Comparison of ENCODE assay signal across 14 cellular contexts in genomic region chr1:158037008-158037875, GRCh38. TPM values are rescaled to one million over a fixed set of nuclear protein-coding genes. Genes with fewer than 3 reads are reported as not detected.
DNase-seq lines count a peak whose midpoint lies in the region; ATAC-seq and TF ChIP-seq lines count a peak whose summit lies in the region.
"Had no signal": no experiment of that assay in that cellular context is flagged by ENCODE, and none has a peak within 500 bp of the region (broad histone marks: within the 10 kb centered on the region; RNA-seq: fewer than 3 reads in every experiment).

No MANE protein-coding gene starts in this region.

- H3K14ac ChIP-seq in trophoblast cell (ENCODE audit: low read length), result peak overlapping the region; percentile 40

- H3K79me2 ChIP-seq in PC-9 (ENCODE audit: low read depth), result peaks cover 6% of the 10 kb centered on the region; the same call in 1 of the 2 replicates
- H3K79me2 ChIP-seq in trophoblast cell (ENCODE audit: control insufficient read depth, insufficient read depth, low read length, poor library complexity), result peaks cover 6% of the 10 kb centered on the region

- H4K12ac ChIP-seq in trophoblast cell (ENCODE audit: low read depth, low read length), result no peak overlapping the region

- H3K79me1 ChIP-seq in trophoblast cell (ENCODE audit: low read length), result peaks cover 10% of the 10 kb centered on the region

- H4K20me1 ChIP-seq in BLaER1 treated with 17β-estradiol and CSF1 and Interleukin-3, amounts not matched to agents 10 nM and 100 nM, result peaks cover 4 to 57% (median 16%) of the 10 kb centered on the region in 11 experiments; a peak in 14 of 22 replicates
- 0 out of 2 replicates have a peak, but pooled peaks cover 6% of the 10 kb centered on the region for H4K20me1 ChIP-seq in PC-9 (ENCODE audit: insufficient read depth)

- POLR2A ChIA-PET in PC-9 (lab: Charles Lee; ENCODE audit: unreplicated experiment), result interaction anchor here (0.7 kb wide), 1 partner anchor 47 kb away, joined by 11 read pairs; no protein-coding TSS in a partner anchor

- H2AFZ ChIP-seq in PC-9 (no peak overlapping the region), trophoblast cell (ENCODE audit: insufficient read depth, low read length, poor library complexity) (no peak overlapping the region)

- peaks cover 0 to 5% (median 0%) of the 10 kb centered on the region in 11 experiments; a peak in 2 of 22 replicates for H3K36me3 ChIP-seq in BLaER1 treated with 17β-estradiol and CSF1 and Interleukin-3, amounts not matched to agents 10 nM and 100 nM
- H3K36me3 ChIP-seq in PC-9 (ENCODE audit: low read depth), result no peaks in the 10 kb centered on the region
- peaks cover 0 to 3% of the 10 kb centered on the region in 2 experiments for H3K36me3 ChIP-seq in trophoblast cell (ENCODE audit: control insufficient read depth in 1 of 2, insufficient read depth in 2 of 2, low read length in 2 of 2)

- H3K9ac ChIP-seq in BLaER1 treated with 17β-estradiol and CSF1 and Interleukin-3, amounts not matched to agents 10 nM and 100 nM, result peak overlapping the region in 2 of 11 experiments; percentile 37 to 50; a peak in 3 of 22 replicates
- no peak overlapping the region for H3K9ac ChIP-seq in trophoblast cell (ENCODE audit: low read length)

- H3K4me3 ChIP-seq in BLaER1 treated with 17β-estradiol and CSF1 and Interleukin-3, amounts not matched to agents 10 nM and 100 nM, result peak overlapping the region in 2 of 10 experiments; percentile 4 to 17; a peak in 1 of 20 replicates
- H3K4me3 ChIP-seq in PC-9 (no peak overlapping the region), trophoblast cell (ENCODE audit: low read depth, low read length) (no peak overlapping the region)

- no peak for TF ChIP-seq CTCF in PC-9 (conservative IDR thresholded peaks at IDR 0.05)

- H3K4me1 ChIP-seq in BLaER1 treated with 17β-estradiol and CSF1 and Interleukin-3, amounts not matched to agents 10 nM and 100 nM, result peaks cover 17 to 62% (median 33%) of the 10 kb centered on the region in 10 experiments
- peaks cover 25% of the 10 kb centered on the region for H3K4me1 ChIP-seq in PC-9 (replicated peaks; ENCODE audit: insufficient read depth)
- H3K4me1 ChIP-seq in trophoblast cell (ENCODE audit: control insufficient read depth in 1 of 2, insufficient read depth in 2 of 2, low read length in 2 of 2), result peaks cover 20 to 22% of the 10 kb centered on the region in 2 experiments

- peak overlapping the region in 3 of 11 experiments; percentile 33 to 58 (median 53); a peak in 8 of 22 replicates for H3K27ac ChIP-seq in BLaER1 treated with 17β-estradiol and CSF1 and Interleukin-3, amounts not matched to agents 10 nM and 100 nM
- H3K27ac ChIP-seq in PC-9 (peak overlapping the region; percentile 35), epithelial cell of prostate (peak overlapping the region; percentile 74), trophoblast cell (ENCODE audit: low read depth, low read length) (peak overlapping the region; percentile 77)

- peak overlapping the region; percentile 42 to 88 (median 67) for H3K4me2 ChIP-seq in BLaER1 treated with 17β-estradiol and CSF1 and Interleukin-3, amounts not matched to agents 10 nM and 100 nM
- H3K4me2 ChIP-seq in PC-9 (peak overlapping the region; percentile 67), trophoblast cell (ENCODE audit: low read length) (peak overlapping the region; percentile 7)

- no peak overlapping the region for H3K23ac ChIP-seq in trophoblast cell (ENCODE audit: low read length)

- H3K27me3 ChIP-seq in BLaER1 treated with 17β-estradiol and CSF1 and Interleukin-3, amounts not matched to agents 10 nM and 100 nM, result no peaks in the 10 kb centered on the region
- no peaks in the 10 kb centered on the region for H3K27me3 ChIP-seq in PC-9 (ENCODE audit: insufficient read depth, low read depth)
- H3K27me3 ChIP-seq in trophoblast cell (ENCODE audit: insufficient read depth, low read length), result no peaks in the 10 kb centered on the region

- peaks cover 25% of the 10 kb centered on the region for H3F3A ChIP-seq in PC-9 (ENCODE audit: insufficient read depth, low read depth)

- ATAC-seq in GM18868 (IDR thresholded peaks at IDR 0.05; ENCODE audit: unreplicated experiment), result no peak

- no peak overlapping the region for H2AK5ac ChIP-seq in trophoblast cell (ENCODE audit: low read length)

- peak overlapping the region; percentile 83 for H2BK5ac ChIP-seq in trophoblast cell (ENCODE audit: low read depth, low read length, poor library complexity)

- H3K4ac ChIP-seq in trophoblast cell (ENCODE audit: low read depth, low read length), result peak overlapping the region; percentile 50

- H2BK120ac ChIP-seq in trophoblast cell (ENCODE audit: insufficient read depth, low read length, poor library complexity), result peak overlapping the region; percentile 79

- CTCF ChIA-PET in PC-9 (lab: Charles Lee), result interaction anchor here (0.6 to 2.8 kb wide), 2 partner anchors 27 to 45 kb away, joined by 5 to 11 read pairs; no protein-coding TSS in a partner anchor

- no TSS peak for BruUV-seq in PC-9 (replicated peaks; lab: Mats Ljungman, UMichigan)

- H3K9me3 ChIP-seq in BLaER1 treated with 17β-estradiol and CSF1 and Interleukin-3, amounts not matched to agents 10 nM and 100 nM (replicated peaks in 1 of 11), result no peaks in the 10 kb centered on the region
- no peaks in the 10 kb centered on the region for H3K9me3 ChIP-seq in PC-9 (ENCODE audit: insufficient read depth, low read depth)
- no peaks in the 10 kb centered on the region for H3K9me3 ChIP-seq in trophoblast cell (ENCODE audit: insufficient read depth, low read depth, low read length)

- intact Hi-C loops in PC-9 (cut with micrococcal nuclease; ENCODE audit: unreplicated experiment), result no loop called here

- H2BK12ac ChIP-seq in trophoblast cell (ENCODE audit: low read length), result peak overlapping the region; percentile 64

- peak overlapping the region; percentile 79 for H4K91ac ChIP-seq in trophoblast cell (ENCODE audit: low read depth, low read length)

- DNase-seq in PC-9 (no peak), epithelial cell of prostate (ENCODE audit: low read depth, low spot score) (no peak), trophoblast cell (no peak), SKM-1 (lab: John Stamatoyannopoulos, UW; ENCODE audit: unreplicated experiment) (no peak), NCI-H510A (lab: John Stamatoyannopoulos, UW) (no peak)
- no peak for DNase-seq in activated CD8-positive, alpha-beta memory T cell treated with anti-CD3 and anti-CD28 coated beads, Interleukin-2, amount 50 U/mL, for 48 hours
- DNase-seq: activated naive CD8-positive, alpha-beta T cell treated with anti-CD3 and anti-CD28 coated beads for 36 hours; activated T-cell treated with anti-CD3 and anti-CD28 coated beads, Interleukin-2, amount 50 U/mL, for 1 hour; effector CD4-positive, alpha-beta T cell; GF-D8; NCI-H1417 treated with DMSO at 0.1 percent for 48 hours; stimulated activated CD4-positive, alpha-beta T cell treated with anti-CD3 and anti-CD28 coated beads, Interleukin-1b, Interleukin-23, amount 100 ng/mL, for 48 hours had no signal

- WGBS in trophoblast cell (ENCODE audit: extremely low coverage, insufficient coverage, insufficient read length), result no CpG with 5 or more reads among the region's 17 CpGs

- peak overlapping the region; percentile 13 for H4K8ac ChIP-seq in trophoblast cell (ENCODE audit: low read depth, low read length)

- peak overlapping the region; percentile 83 for H3K18ac ChIP-seq in trophoblast cell (ENCODE audit: low read length)

- H3K9me2 ChIP-seq in PC-9 (ENCODE audit: insufficient read depth), result no peaks in the 10 kb centered on the region

RNA-seq across cellular contexts. Expression of gene KIRREL1, which starts 43.8 kb away (rescaled TPM):
- total RNA-seq in PC-9 (2021), result 25.8 and 30.7 TPM in 2 replicates
- 42.1 and 42.5 TPM in 2 replicates for polyA plus RNA-seq in trophoblast cell (2013)

Comparison
In these comparisons a context has a peak if more than half of its experiments do, and no peak if none do; other contexts are left out.
1. H3K4me2 ChIP-seq: peak in every context shown above with its lines; median percentile 67 in BLaER1 treated with 17β-estradiol and CSF1 and Interleukin-3, amounts not matched to agents 10 nM and 100 nM; 67 in PC-9; 7 in trophoblast cell.